Comparison of ENCODE assay signal across 19 cellular contexts in genomic region chr10:6621536-6621935, GRCh38. TPM values are rescaled to one million over a fixed set of nuclear protein-coding genes. Genes with fewer than 3 reads are reported as not detected.
A peak's percentile ranks its signal among the peaks of the same experiment; 100 is the strongest.
DNase-seq lines count a peak whose midpoint lies in the region; ATAC-seq and TF ChIP-seq lines count a peak whose summit lies in the region.
"Had no signal": no experiment of that assay in that cellular context is flagged by ENCODE, and none has a peak within 500 bp of the region (broad histone marks: within the 10 kb centered on the region; RNA-seq: fewer than 3 reads in every experiment).

No MANE protein-coding gene starts in this region.

- H3K4me1 Mint-ChIP-seq in activated CD4-positive, alpha-beta T cell treated with anti-CD3 and anti-CD28 coated beads, Interleukin-2, amount 10 ng/mL, durations not matched to agents 24 days and 14 days, result peaks cover 26% of the 10 kb centered on the region

- ATAC-seq in RWPE2 (ENCODE audit: low read depth) (peak; percentile 55; the same call in 2 of the 3 replicates), foreskin keratinocyte (peak; percentile 82), HG02981 (IDR thresholded peaks at IDR 0.05; ENCODE audit: unreplicated experiment) (no peak)
- ATAC-seq: HepG2 had no signal

- peak overlapping the region; percentile 43 for H3K27ac Mint-ChIP-seq in activated CD4-positive, alpha-beta T cell treated with anti-CD3 and anti-CD28 coated beads, Interleukin-2, amount 10 ng/mL, durations not matched to agents 24 days and 14 days
- H3K27ac Mint-ChIP-seq: activated CD4-positive, alpha-beta memory T cell treated with anti-CD3 and anti-CD28 coated beads, Interleukin-2, amount 10 ng/mL, durations not matched to agents 7 days and 5 days had no signal

- H3K4me1 ChIP-seq in RWPE2 (ENCODE audit: insufficient read depth, poor library complexity, severe bottlenecking) (no peaks in the 10 kb centered on the region), foreskin keratinocyte (no peaks in the 10 kb centered on the region), skeletal muscle tissue (ENCODE audit: control insufficient read depth in 3 of 3, insufficient read depth in 3 of 3, low read length in 3 of 3) (no peaks in the 10 kb centered on the region)
- H3K4me1 ChIP-seq: transverse colon had no signal

- H3K4me3 ChIP-seq in RWPE2 (ENCODE audit: severe bottlenecking) (no peak overlapping the region), skeletal muscle tissue (ENCODE audit: low read length in 3 of 3) (no peak overlapping the region)
- H3K4me3 ChIP-seq: transverse colon had no signal

- H3K9ac ChIP-seq in skeletal muscle tissue (ENCODE audit: low read depth in 1 of 3, low read length in 3 of 3), result no peak overlapping the region

- intact Hi-C loops in activated CD4-positive, alpha-beta T cell treated with anti-CD3 and anti-CD28 coated beads, Interleukin-2, amount 10 ng/mL, durations not matched to agents 24 days and 14 days (cut with micrococcal nuclease), result no loop called here

- H3K27me3 ChIP-seq in RWPE2 (ENCODE audit: insufficient read depth, poor library complexity, severe bottlenecking), result no peaks in the 10 kb centered on the region
- H3K27me3 ChIP-seq in foreskin keratinocyte, result no peaks in the 10 kb centered on the region
- no peaks in the 10 kb centered on the region for H3K27me3 ChIP-seq in skeletal muscle tissue (ENCODE audit: control insufficient read depth in 3 of 3, insufficient read depth in 3 of 3, low read length in 3 of 3)
- H3K27me3 ChIP-seq: transverse colon had no signal

- no peaks in the 10 kb centered on the region for H3K9me3 ChIP-seq in RWPE2 (ENCODE audit: severe bottlenecking)
- no peaks in the 10 kb centered on the region for H3K9me3 ChIP-seq in skeletal muscle tissue (ENCODE audit: control insufficient read depth in 3 of 3, low read length in 3 of 3)
- H3K9me3 ChIP-seq: transverse colon had no signal

- H3K27ac ChIP-seq in RWPE2 (ENCODE audit: poor library complexity, severe bottlenecking) (no peak overlapping the region), foreskin keratinocyte (no peak overlapping the region), skeletal muscle tissue (ENCODE audit: low read depth, low read length) (peak overlapping the region; percentile 21)
- H3K27ac ChIP-seq: transverse colon had no signal

- no peak overlapping the region for H3K4me3 Mint-ChIP-seq in activated CD4-positive, alpha-beta T cell treated with anti-CD3 and anti-CD28 coated beads, Interleukin-2, amount 10 ng/mL, durations not matched to agents 24 days and 14 days
- H3K4me3 Mint-ChIP-seq: activated CD4-positive, alpha-beta memory T cell treated with anti-CD3 and anti-CD28 coated beads, Interleukin-2, amount 10 ng/mL, durations not matched to agents 7 days and 5 days had no signal

- no peak for TF ChIP-seq CTCF in RWPE2 (IDR thresholded peaks at IDR 0.05; ENCODE audit: poor library complexity, severe bottlenecking)
- no peak for TF ChIP-seq CTCF in foreskin keratinocyte (conservative IDR thresholded peaks at IDR 0.05)

- no peaks in the 10 kb centered on the region for H3K27me3 Mint-ChIP-seq in activated CD4-positive, alpha-beta T cell treated with anti-CD3 and anti-CD28 coated beads, Interleukin-2, amount 10 ng/mL, durations not matched to agents 24 days and 14 days

- peaks cover 27% of the 10 kb centered on the region for H3K36me3 Mint-ChIP-seq in activated CD4-positive, alpha-beta T cell treated with anti-CD3 and anti-CD28 coated beads, Interleukin-2, amount 10 ng/mL, durations not matched to agents 24 days and 14 days (ENCODE audit: low read depth)

- H3K9me3 Mint-ChIP-seq in activated CD4-positive, alpha-beta T cell treated with anti-CD3 and anti-CD28 coated beads, Interleukin-2, amount 10 ng/mL, durations not matched to agents 24 days and 14 days, result peaks cover 3% of the 10 kb centered on the region

- DNase-seq in activated CD4-positive, alpha-beta T cell treated with anti-CD3 and anti-CD28 coated beads, Interleukin-2, amount 10 ng/mL, durations not matched to agents 24 days and 14 days, result no peak
- no peak for DNase-seq in activated CD4-positive, alpha-beta T cell treated with anti-CD3 and anti-CD28 coated beads for 48 hours
- DNase-seq in RWPE2 (ENCODE audit: low spot score), result no peak
- DNase-seq in foreskin keratinocyte, result peak in 1 of 2 donors; percentile 42
- DNase-seq in NOMO-1 (lab: John Stamatoyannopoulos, UW; ENCODE audit: unreplicated experiment in 2 of 2), result no peak
- no peak for DNase-seq in mucosa of gallbladder (ENCODE audit: low spot score)
- DNase-seq: ACHN; activated CD4-positive, alpha-beta memory T cell treated with anti-CD3 and anti-CD28 coated beads, Interleukin-2, amount 10 ng/mL, durations not matched to agents 7 days and 5 days; activated naive CD4-positive, alpha-beta T cell; Calu3; central memory CD4-positive, alpha-beta T cell; NCI-H146; NCI-H526; occipital lobe; SHP77 treated with DMSO at 0.1 percent for 48 hours; transverse colon had no signal

- H3K36me3 ChIP-seq in RWPE2 (ENCODE audit: low read depth) (no peaks in the 10 kb centered on the region), skeletal muscle tissue (ENCODE audit: control insufficient read depth in 3 of 3, insufficient read depth in 3 of 3, low read length in 3 of 3) (no peaks in the 10 kb centered on the region)
- H3K36me3 ChIP-seq: transverse colon had no signal

RNA-seq across cellular contexts. Expression of gene PRKCQ, which starts 41.5 kb away (rescaled TPM):
- total RNA-seq in activated CD4-positive, alpha-beta T cell treated with anti-CD3 and anti-CD28 coated beads, Interleukin-2, amount 10 ng/mL, durations not matched to agents 24 days and 14 days, result 36.0 TPM in 2 replicates
- total RNA-seq in foreskin keratinocyte (8.0 and 9.6 TPM in 2 replicates), skeletal muscle tissue (14.6 TPM), mucosa of gallbladder (1.4 TPM)
- polyA plus RNA-seq in foreskin keratinocyte, result 4.1 and 4.3 TPM in 2 replicates
